ENCODE assay signal across 1 cellular context in genomic region chr10:71252195-71252594, GRCh38.
TF ChIP-seq lines count a peak whose summit lies in the region.

No MANE protein-coding gene starts in this region.

TF ChIP-seq in SK-N-SH, 30 proteins besides CTCF, POLR2A, EP300 and RAD21 (continued from another document):
- TF ChIP-seq REST (IDR thresholded peaks at IDR 0.05; ENCODE audit: low read depth, low read length), result no peak
- TF ChIP-seq CHD2 (IDR thresholded peaks at IDR 0.05; ENCODE audit: low read length, partially characterized antibody), result no peak
- no peak for TF ChIP-seq MXI1 (IDR thresholded peaks at IDR 0.05; ENCODE audit: low read depth, low read length)
- TF ChIP-seq RXRA (IDR thresholded peaks at IDR 0.05; ENCODE audit: borderline replicate concordance, low read depth), result no peak
- TF ChIP-seq RFX5 (IDR thresholded peaks at IDR 0.05; ENCODE audit: low read length), result no peak
- TF ChIP-seq YY1 (IDR thresholded peaks at IDR 0.05; ENCODE audit: low read depth), result no peak
- no peak for TF ChIP-seq SIN3A (IDR thresholded peaks at IDR 0.05; ENCODE audit: borderline replicate concordance, low read depth, low read length)
- TF ChIP-seq EZH2phosphoT487 (IDR thresholded peaks at IDR 0.05; ENCODE audit: borderline replicate concordance, low read depth), result no peak
- TF ChIP-seq FOXM1 (IDR thresholded peaks at IDR 0.05; ENCODE audit: low read depth), result no peak
- no peak for TF ChIP-seq FOSL2 (IDR thresholded peaks at IDR 0.05; ENCODE audit: borderline replicate concordance, low read depth)
- TF ChIP-seq MAX (IDR thresholded peaks at IDR 0.05; ENCODE audit: low read depth), result no peak
- no peak for TF ChIP-seq NRF1 (IDR thresholded peaks at IDR 0.05; ENCODE audit: low read depth, low read length)
- no peak for TF ChIP-seq TCF12 (IDR thresholded peaks at IDR 0.05)
- no peak for TF ChIP-seq PBX3 (IDR thresholded peaks at IDR 0.05)
